Comparison of ENCODE assay signal across 6 cellular contexts in genomic region chr6:31794294-31794865, GRCh38. TPM values are rescaled to one million over a fixed set of nuclear protein-coding genes. Genes with fewer than 3 reads are reported as not detected.
DNase-seq lines count a peak whose midpoint lies in the region; ATAC-seq and TF ChIP-seq lines count a peak whose summit lies in the region.

No MANE protein-coding gene starts in this region.

- H3K4me1 ChIP-seq in Peyer's patch (peaks cover 0 to 15% (median 9%) of the 10 kb centered on the region in 4 donors), thoracic aorta (ENCODE audit: control insufficient read depth in 1 of 2, low read depth in 2 of 2) (peaks cover 14 to 20% of the 10 kb centered on the region in 2 donors)

- H3K27ac ChIP-seq in Peyer's patch (peak overlapping the region; percentile 93 to 98 (median 97)), thoracic aorta (peak overlapping the region; percentile 90 to 98)

- H3K36me3 ChIP-seq in Peyer's patch = peaks cover 0 to 8% (median 0%) of the 10 kb centered on the region in 3 donors
- peaks cover 4% of the 10 kb centered on the region for H3K36me3 ChIP-seq in thoracic aorta

- H3K27me3 ChIP-seq in Peyer's patch (no peaks in the 10 kb centered on the region), thoracic aorta (replicated peaks; ENCODE audit: insufficient read depth) (no peaks in the 10 kb centered on the region)

- TF ChIP-seq POLR2A in Peyer's patch (IDR thresholded peaks at IDR 0.05) = no peak

- ATAC-seq in thoracic aorta (ENCODE audit: insufficient number of reproducible peaks, low FRiP score, low read depth) (no peak), GM21786 (IDR thresholded peaks at IDR 0.05; ENCODE audit: unreplicated experiment) (no peak)

- DNase-seq in ELF-1 (ENCODE audit: low read depth, low spot score) (peak; percentile 37), Peyer's patch (no peak), foreskin fibroblast (peak; percentile 39 to 62), thoracic aorta (ENCODE audit: low spot score) (no peak), DMS114 treated with DMSO at 0.1 percent for 48 hours (lab: John Stamatoyannopoulos, UW; ENCODE audit: unreplicated experiment) (no peak)

- H3K9me3 ChIP-seq in Peyer's patch (no peaks in the 10 kb centered on the region), thoracic aorta (no peaks in the 10 kb centered on the region)

- TF ChIP-seq CTCF in Peyer's patch (IDR thresholded peaks at IDR 0.05) (no peak), foreskin fibroblast (IDR thresholded peaks at IDR 0.05; ENCODE audit: low read depth, low read length) (no peak), thoracic aorta (IDR thresholded peaks at IDR 0.05) (no peak)

- H3K4me3 ChIP-seq in Peyer's patch (peak overlapping the region; percentile 89 to 98 (median 93)), foreskin fibroblast (ENCODE audit: low read depth in 1 of 2, low read length in 2 of 2) (peak overlapping the region; percentile 93 to 98), thoracic aorta (peak overlapping the region; percentile 93)

RNA-seq across cellular contexts. Expression of gene VARS1, which starts 1.2 kb away (rescaled TPM):
- total RNA-seq in Peyer's patch = 10 to 100 TPM; 33.9 to 53.6 (median 44.7) TPM
- 10 to 100 TPM; 24.8 to 46.8 TPM for total RNA-seq in thoracic aorta

RNA-seq across cellular contexts. Expression of gene LSM2, which starts 12.4 kb away (rescaled TPM):
- total RNA-seq in Peyer's patch = 10 to 100 TPM; 11.8 to 42.9 (median 19.1) TPM
- 10 to 100 TPM; 21.2 to 40.1 TPM for total RNA-seq in thoracic aorta

RNA-seq across cellular contexts. Expression of gene VWA7, which starts 17.3 kb away (rescaled TPM):
- total RNA-seq in Peyer's patch (10 to 100 TPM in 3 of 4 donors, not detected in 1; 16.8 to 26.0 (median 19.7) TPM), thoracic aorta (under 1 TPM; 0.68 to 0.78 TPM)

RNA-seq across cellular contexts. Expression of gene HSPA1L, which starts 20.7 kb away (rescaled TPM):
- 1 to 10 TPM in 2 of 4 donors, under 1 TPM in 1, not detected in 1; 0.88 to 1.7 (median 1.5) TPM for total RNA-seq in Peyer's patch
- 1 to 10 TPM; 1.1 to 1.2 TPM for total RNA-seq in thoracic aorta

RNA-seq across cellular contexts. Expression of gene HSPA1A, which starts 21.0 kb away (rescaled TPM):
- total RNA-seq in Peyer's patch (100 to 1,000 TPM in 1 of 4 donors, 10 to 100 TPM in 3; 38.1 to 123 (median 67.0) TPM), thoracic aorta (100 to 1,000 TPM; 240 to 354 TPM)

Comparison
In these comparisons a context has a peak if more than half of its experiments do, and no peak if none do; other contexts are left out.
1. DNase-seq: peak in ELF-1 (single experiment) and foreskin fibroblast (2 of 2); none in Peyer's patch (0 of 3), thoracic aorta (single experiment) and DMS114 treated with DMSO at 0.1 percent for 48 hours (single experiment).
2. Peak in every context shown above with its lines, with median percentiles within 50 percentile points of each other: H3K4me3 ChIP-seq.